In genomic region chr18:31684279-31685096, GRCh38 we compare ENCODE assay signal across 8 cellular contexts. TPM values are rescaled to one million over a fixed set of nuclear protein-coding genes. Genes with fewer than 3 reads are reported as not detected.
DNase-seq lines count a peak whose midpoint lies in the region; ATAC-seq and TF ChIP-seq lines count a peak whose summit lies in the region.

B4GALT6 (minus strand) TSS chr18:31684581; CDS start chr18:31684426, 155 bp downstream.

- H3K27ac ChIP-seq in SK-N-SH (ENCODE audit: low read depth in 2 of 2, low read length in 1 of 2) (peak within 1 kb of the TSS; percentile 38 to 84; a peak in 3 of 4 replicates), caudate nucleus (ENCODE audit: low read depth, low read length) (peak within 1 kb of the TSS; percentile 70)

- CTCF ChIA-PET in SK-N-SH (lab: Yijun Ruan, JAX): interaction anchor here (0.7 to 3.0 kb wide), 5 partner anchors 10 to 38 kb away, joined by 3 to 16 read pairs (median 3); no protein-coding TSS in a partner anchor

- no peaks in the 10 kb centered on the region for H3K9me3 ChIP-seq in ES-I3 (ENCODE audit: control insufficient read depth, insufficient read depth, low read length)
- no peaks in the 10 kb centered on the region for H3K9me3 ChIP-seq in SK-N-SH

- TF ChIP-seq CTCF in SK-N-SH (IDR thresholded peaks at IDR 0.05): no peak
- no peak for TF ChIP-seq CTCF in kidney epithelial cell (IDR thresholded peaks at IDR 0.05; ENCODE audit: insufficient read depth, low read length, poor library complexity, severe bottlenecking)

- H3K4me2 ChIP-seq in SK-N-SH: peak within 1 kb of the TSS; percentile 87

- H3K36me3 ChIP-seq in ES-I3 (ENCODE audit: insufficient read depth, low read length): no peaks in the 10 kb centered on the region; the same call in 1 of the 2 replicates
- H3K36me3 ChIP-seq in SK-N-SH (replicated peaks in 1 of 2; ENCODE audit: control insufficient read depth in 1 of 2, insufficient read depth in 2 of 2, low read length in 1 of 2): no peaks in the 10 kb centered on the region
- H3K36me3 ChIP-seq in kidney epithelial cell (ENCODE audit: control insufficient read depth, insufficient read depth, low read length): no peaks in the 10 kb centered on the region

- H3F3A ChIP-seq in SK-N-SH (replicated peaks; ENCODE audit: insufficient read depth): peaks cover 6% of the 10 kb centered on the region

- peak within 1 kb of the TSS; percentile 94 for H3K9ac ChIP-seq in ES-I3 (ENCODE audit: low read depth, low read length)
- H3K9ac ChIP-seq in SK-N-SH: peak within 1 kb of the TSS; percentile 69

- H3K4me1 ChIP-seq in ES-I3 (ENCODE audit: insufficient read depth, low read length) (peaks cover 33% of the 10 kb centered on the region), SK-N-SH (ENCODE audit: control insufficient read depth in 1 of 2, insufficient read depth in 2 of 2, low read depth in 1 of 2, low read length in 1 of 2) (peaks cover 7 to 9% of the 10 kb centered on the region in 2 experiments; a peak in 3 of 4 replicates)

- H3K79me2 ChIP-seq in SK-N-SH (ENCODE audit: insufficient read depth): peaks cover 12% of the 10 kb centered on the region; the same call in 1 of the 2 replicates

- POLR2A ChIA-PET in SK-N-SH (lab: Yijun Ruan, JAX): no interaction called here

- H3K4me3 ChIP-seq in SK-N-SH (ENCODE audit: low read depth in 2 of 2, low read length in 1 of 2) (peak within 1 kb of the TSS; percentile 56 to 75), kidney epithelial cell (ENCODE audit: low read depth, low read length) (peak within 1 kb of the TSS; percentile 68)

- peak within 1 kb of the TSS; percentile 93 for H2AFZ ChIP-seq in SK-N-SH (ENCODE audit: low read depth)

- 1% methylated on average over 29 of the region's 86 CpGs for WGBS in SK-N-SH (ENCODE audit: low lambda C conversion rate)

- peak; percentile 83 for DNase-seq in SK-N-SH
- peak in 35 of 61 donors; percentile 5 to 72 (median 36) for DNase-seq in caudate nucleus (lab: John Stamatoyannopoulos, UW)
- no peak for DNase-seq in kidney epithelial cell (ENCODE audit: low read depth)
- peak; percentile 9 for DNase-seq in stimulated activated CD8-positive, alpha-beta memory T cell treated with anti-CD3 and anti-CD28 coated beads, Interleukin-12 subunit alpha, Interleukin-12 subunit beta, amount 100 ng/mL, for 4 hours (ENCODE audit: low read depth)
- no peak for DNase-seq in amniotic stem cell (lab: John Stamatoyannopoulos, UW)

- TF ChIP-seq RAD21 in SK-N-SH (IDR thresholded peaks at IDR 0.05; ENCODE audit: low read length): no peak

- TF ChIP-seq EP300 in SK-N-SH (IDR thresholded peaks at IDR 0.05; ENCODE audit: borderline replicate concordance in 1 of 2, low read depth in 1 of 2, low read length in 1 of 2): no peak

- no peaks in the 10 kb centered on the region for H3K27me3 ChIP-seq in SK-N-SH (ENCODE audit: insufficient read depth)
- no peaks in the 10 kb centered on the region for H3K27me3 ChIP-seq in kidney epithelial cell (ENCODE audit: control insufficient read depth, insufficient read depth, low read length)

- no peaks in the 10 kb centered on the region for H3K9me2 ChIP-seq in SK-N-SH

- ATAC-seq in GM19468 (IDR thresholded peaks at IDR 0.05; ENCODE audit: extremely low read depth, unreplicated experiment): peak; percentile 37
- ATAC-seq in HG03521 (IDR thresholded peaks at IDR 0.05; ENCODE audit: unreplicated experiment): peak; percentile 30

- H4K20me1 ChIP-seq in SK-N-SH (ENCODE audit: insufficient read depth): no peaks in the 10 kb centered on the region

TF ChIP-seq in SK-N-SH, 30 proteins besides CTCF, POLR2A, EP300 and RAD21:
- TF ChIP-seq POLR2AphosphoS5 (IDR thresholded peaks at IDR 0.05; ENCODE audit: low read depth, low read length) (no peak), NRF1 (IDR thresholded peaks at IDR 0.05; ENCODE audit: low read depth, low read length) (0 out of 2 replicates have a peak, but pooled peaks have one; percentile 9), MXI1 (IDR thresholded peaks at IDR 0.05; ENCODE audit: low read depth, low read length) (peak; percentile 8; the same call in 1 of the 2 replicates)

RNA-seq across cellular contexts. Expression of gene B4GALT6, which starts in this region (rescaled TPM):
- 2.8 and 3.1 TPM in 2 replicates for polyA plus RNA-seq in SK-N-SH (2012; rRNA removed)
- 6.0 and 7.1 TPM in 2 replicates for polyA plus RNA-seq in SK-N-SH (2012; cell fraction: cytosol; rRNA removed)
- polyA plus RNA-seq in SK-N-SH (2012; cell fraction: nucleus; rRNA removed): 2.9 and 4.8 TPM in 2 replicates
- total RNA-seq in kidney epithelial cell: 8.8 and 28.7 TPM in 2 replicates

Comparison
In these comparisons a context has a peak if more than half of its experiments do, and no peak if none do; other contexts are left out.
1. DNase-seq: peak in SK-N-SH (single experiment), caudate nucleus (35 of 61) and stimulated activated CD8-positive, alpha-beta memory T cell treated with anti-CD3 and anti-CD28 coated beads, Interleukin-12 subunit alpha, Interleukin-12 subunit beta, amount 100 ng/mL, for 4 hours (single experiment); none in kidney epithelial cell (single experiment) and amniotic stem cell (single experiment).